8 cellular contexts compared by ENCODE assay signal in the genomic region with DNA sequence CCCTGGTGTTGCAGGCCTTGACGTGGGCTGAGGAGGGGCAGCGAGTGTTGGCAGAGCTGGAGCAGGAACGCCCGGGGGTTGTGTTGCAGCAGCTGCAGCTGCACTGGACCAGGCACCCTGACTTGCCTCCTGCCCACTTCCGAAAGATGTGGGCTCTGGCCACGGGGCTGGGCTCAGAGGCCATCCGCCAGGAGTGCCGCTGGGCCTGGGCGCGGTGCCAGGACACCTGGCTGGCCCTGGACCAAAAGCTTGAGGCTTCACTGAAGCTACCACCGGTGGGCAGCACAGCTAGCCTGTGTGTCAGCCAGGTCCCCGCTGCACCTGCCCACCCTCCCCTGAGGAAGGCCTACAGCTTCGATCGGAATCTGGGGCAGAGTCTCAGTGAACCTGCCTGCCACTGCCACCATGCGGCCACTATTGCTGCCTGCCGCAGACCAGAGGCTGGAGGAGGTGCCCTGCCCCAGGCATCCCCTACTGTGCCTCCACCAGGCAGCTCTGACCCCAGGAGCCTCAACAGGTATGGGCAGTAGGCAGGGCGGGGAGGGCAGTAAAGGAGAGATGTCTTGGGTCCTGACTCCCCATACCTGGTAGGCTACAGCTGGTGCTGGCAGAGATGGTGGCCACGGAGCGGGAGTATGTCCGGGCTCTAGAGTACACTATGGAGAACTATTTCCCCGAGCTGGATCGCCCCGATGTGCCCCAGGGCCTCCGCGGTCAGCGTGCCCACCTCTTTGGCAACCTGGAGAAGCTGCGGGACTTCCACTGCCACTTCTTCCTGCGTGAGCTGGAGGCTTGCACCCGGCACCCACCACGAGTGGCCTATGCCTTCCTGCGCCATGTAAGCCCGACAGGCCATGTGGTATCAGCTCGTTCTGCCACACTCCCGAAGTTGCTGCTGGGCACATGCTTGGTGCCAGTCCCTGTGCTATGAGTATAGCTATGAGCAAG. TPM values are rescaled to one million over a fixed set of nuclear protein-coding genes. Genes with fewer than 3 reads are reported as not detected.
DNase-seq lines count a peak whose midpoint lies in the region; ATAC-seq, FAIRE-seq and TF ChIP-seq lines count a peak whose summit lies in the region.
"Had no signal": no experiment of that assay in that cellular context is flagged by ENCODE, and none has a peak within 500 bp of the region (broad histone marks: within the 10 kb centered on the region; RNA-seq: fewer than 3 reads in every experiment).

No MANE protein-coding gene starts in this region.

- intact Hi-C loops in Right ventricle myocardium superior (cut with DNase I): no loop called here

- FAIRE-seq in small intestine (lab: Jason Lieb, UNC): no peak

- H3K27me3 ChIP-seq in RWPE2 (ENCODE audit: insufficient read depth, poor library complexity, severe bottlenecking): no peaks in the 10 kb centered on the region
- no peaks in the 10 kb centered on the region for H3K27me3 ChIP-seq in small intestine (ENCODE audit: control insufficient read depth in 2 of 2, insufficient read depth in 2 of 2, low read length in 2 of 2)

- ATAC-seq in RWPE2 (ENCODE audit: low read depth) (peak; percentile 59), Right ventricle myocardium superior (ENCODE audit: poor library complexity) (peak; percentile 70)
- ATAC-seq in stimulated activated naive CD8-positive, alpha-beta T cell treated with anti-CD3 and anti-CD28 coated beads, Interleukin-15, Interleukin-2, amounts not matched to agents 100 U/mL and 50 U/mL, for 24 hours: no peak

- H3K9me3 ChIP-seq in RWPE2 (ENCODE audit: severe bottlenecking): no peaks in the 10 kb centered on the region
- no peaks in the 10 kb centered on the region for H3K9me3 ChIP-seq in small intestine (ENCODE audit: control insufficient read depth, low read depth)

- H3K4me3 ChIP-seq in RWPE2 (ENCODE audit: severe bottlenecking): no peak overlapping the region
- no peak overlapping the region for H3K4me3 ChIP-seq in small intestine (ENCODE audit: low read depth in 1 of 2, low read length in 2 of 2)

- DNase-seq in HT1080 (ENCODE audit: low read depth) (peak; percentile 57), RWPE2 (ENCODE audit: low spot score) (peak; percentile 66), Right ventricle myocardium superior (no peak), small intestine (peak; percentile 55), mesenteric fat pad (ENCODE audit: low spot score) (no peak), NCI-H446 treated with DMSO at 0.1 percent for 48 hours (lab: John Stamatoyannopoulos, UW) (no peak)
- DNase-seq in stimulated activated naive CD8-positive, alpha-beta T cell treated with anti-CD3 and anti-CD28 coated beads, Interleukin-15, Interleukin-2, amounts not matched to agents 100 U/mL and 50 U/mL, for 24 hours: no peak

- peaks cover 55% of the 10 kb centered on the region for H3K36me3 ChIP-seq in RWPE2 (ENCODE audit: low read depth)
- no peaks in the 10 kb centered on the region for H3K36me3 ChIP-seq in small intestine (ENCODE audit: control insufficient read depth in 2 of 2, insufficient read depth in 2 of 2, low read length in 2 of 2)

- peak; percentile 44 for TF ChIP-seq CTCF in RWPE2 (IDR thresholded peaks at IDR 0.05; ENCODE audit: poor library complexity, severe bottlenecking)

- peaks cover 4% of the 10 kb centered on the region for H3K4me1 ChIP-seq in RWPE2 (ENCODE audit: insufficient read depth, poor library complexity, severe bottlenecking)
- no peaks in the 10 kb centered on the region for H3K4me1 ChIP-seq in small intestine (ENCODE audit: control insufficient read depth in 2 of 2, insufficient read depth in 1 of 2, low read depth in 1 of 2, low read length in 1 of 2)

- WGBS in small intestine, 3 donors: 56 to 77% (median 67%) methylated on average over 30 to 34 of the region's 34 CpGs

- no peak overlapping the region for H3K27ac ChIP-seq in RWPE2 (ENCODE audit: poor library complexity, severe bottlenecking)
- no peak overlapping the region for H3K27ac ChIP-seq in small intestine (ENCODE audit: low read depth in 1 of 2, low read length in 1 of 2)

RNA-seq across cellular contexts. Expression of a gene that starts 5.6 kb away (rescaled TPM):
- total RNA-seq in HT1080 (2014; rRNA removed; shearing (Covaris generic)): 1.8 and 3.7 TPM in 2 replicates
- 2.4 and 3.2 TPM in 2 replicates for polyA plus RNA-seq in HT1080 (2015; cell fraction: cytosol; rRNA removed)
- 17.6 and 20.5 TPM in 2 replicates for polyA plus RNA-seq in HT1080 (2015; cell fraction: nucleus; rRNA removed)
- 0.89 TPM for total RNA-seq in Right ventricle myocardium superior
- polyA plus RNA-seq in small intestine: 1 to 10 TPM; 1.6 to 5.2 (median 4.7) TPM
- 4.0 TPM for total RNA-seq in mesenteric fat pad

RNA-seq across cellular contexts. Expression of a gene that starts 36.2 kb away (rescaled TPM):
- total RNA-seq in HT1080 (2014; rRNA removed; shearing (Covaris generic)): 0.57 and 1.9 TPM in 2 replicates
- polyA plus RNA-seq in HT1080 (2015; cell fraction: cytosol; rRNA removed): 0.70 and 0.76 TPM in 2 replicates
- 5.7 and 7.2 TPM in 2 replicates for polyA plus RNA-seq in HT1080 (2015; cell fraction: nucleus; rRNA removed)
- 0.83 TPM for total RNA-seq in Right ventricle myocardium superior
- under 1 TPM in 2 of 3 donors, not detected in 1; 0.39 to 0.54 TPM for polyA plus RNA-seq in small intestine
- 0.55 TPM for total RNA-seq in mesenteric fat pad

RNA-seq across cellular contexts. Expression of a gene that starts 37.7 kb away (rescaled TPM):
- 54.8 and 65.1 TPM in 2 replicates for total RNA-seq in HT1080 (2014; rRNA removed; shearing (Covaris generic))
- polyA plus RNA-seq in HT1080 (2015; cell fraction: cytosol; rRNA removed): 27.5 and 27.9 TPM in 2 replicates
- 140 and 161 TPM in 2 replicates for polyA plus RNA-seq in HT1080 (2015; cell fraction: nucleus; rRNA removed)
- 13.5 TPM for total RNA-seq in Right ventricle myocardium superior
- polyA plus RNA-seq in small intestine: 10 to 100 TPM; 12.8 to 19.7 (median 18.9) TPM
- 36.6 TPM for total RNA-seq in mesenteric fat pad

RNA-seq across cellular contexts. Expression of a gene that starts 41.6 kb away (rescaled TPM):
- not detected in 2 replicates for total RNA-seq in HT1080 (2014; rRNA removed; shearing (Covaris generic))
- not detected in 2 replicates for polyA plus RNA-seq in HT1080 (2015; cell fraction: cytosol; rRNA removed)
- 0.19 TPM in 1 of 2 replicates, not detected in the other for polyA plus RNA-seq in HT1080 (2015; cell fraction: nucleus; rRNA removed)
- not detected for total RNA-seq in Right ventricle myocardium superior
- polyA plus RNA-seq in small intestine: under 1 TPM in 1 of 3 donors, not detected in 2; 0.01 TPM
- total RNA-seq in mesenteric fat pad: not detected

RNA-seq across cellular contexts. Expression of a gene that starts 41.6 kb away (rescaled TPM):
- total RNA-seq in HT1080 (2014; rRNA removed; shearing (Covaris generic)): not detected in 2 replicates
- polyA plus RNA-seq in HT1080 (2015; cell fraction: cytosol; rRNA removed): not detected in 2 replicates
- polyA plus RNA-seq in HT1080 (2015; cell fraction: nucleus; rRNA removed): not detected in 2 replicates
- not detected for total RNA-seq in Right ventricle myocardium superior
- under 1 TPM in 1 of 3 donors, not detected in 2; 0.87 TPM for polyA plus RNA-seq in small intestine
- total RNA-seq in mesenteric fat pad: 0.22 TPM
- total RNA-seq: T-helper 1 cell treated with Interleukin-12 subunit alpha and Interleukin-12 subunit beta and Interleukin-4 antibody, amounts not matched to agents 30 ng/mL and 1 ng/mL, for 36 hours had no signal

Comparison
In these comparisons a context has a peak if more than half of its experiments do, and no peak if none do; other contexts are left out.
1. DNase-seq: peak in HT1080 (single experiment), RWPE2 (single experiment) and small intestine (single experiment); none in Right ventricle myocardium superior (single experiment), mesenteric fat pad (single experiment), stimulated activated naive CD8-positive, alpha-beta T cell treated with anti-CD3 and anti-CD28 coated beads, Interleukin-15, Interleukin-2, amounts not matched to agents 100 U/mL and 50 U/mL, for 24 hours (single experiment) and NCI-H446 treated with DMSO at 0.1 percent for 48 hours (single experiment).